29 cellular contexts compared by ENCODE assay signal in genomic region chr7:12766416-12766815, GRCh38.
"Had no signal": no experiment of that assay in that cellular context is flagged by ENCODE, and none has a peak within 500 bp of the region (broad histone marks: within the 10 kb centered on the region; RNA-seq: fewer than 3 reads in every experiment).

No MANE protein-coding gene starts in this region.

- H3K9me3 ChIP-seq: adrenal gland, body of pancreas, colonic mucosa, esophagus squamous epithelium, heart left ventricle had no signal

- H3K4me3 ChIP-seq: adrenal gland, body of pancreas, colonic mucosa, esophagus squamous epithelium, heart left ventricle had no signal

- H3K27ac ChIP-seq: adrenal gland, body of pancreas, colonic mucosa, epithelial cell of prostate, esophagus squamous epithelium, heart left ventricle had no signal

- H3K36me3 Mint-ChIP-seq: activated CD4-positive, alpha-beta memory T cell treated with anti-CD3 and anti-CD28 coated beads for 36 hours; activated CD8-positive, alpha-beta memory T cell treated with anti-CD3 and anti-CD28 coated beads, Interleukin-2, amount 10 ng/mL, durations not matched to agents 7 days and 5 days; activated naive CD4-positive, alpha-beta T cell treated with anti-CD3 and anti-CD28 coated beads, Interleukin-2, amount 50 U/mL, for 24 hours; activated naive CD8-positive, alpha-beta T cell treated with anti-CD3 and anti-CD28 coated beads for 36 hours had no signal

- H3K36me3 ChIP-seq: adrenal gland, colonic mucosa, esophagus squamous epithelium, heart left ventricle had no signal

- H3K27me3 ChIP-seq: adrenal gland, body of pancreas, colonic mucosa, esophagus squamous epithelium, heart left ventricle had no signal

- H3K27me3 Mint-ChIP-seq: activated CD4-positive, alpha-beta memory T cell treated with anti-CD3 and anti-CD28 coated beads for 36 hours; activated CD4-positive, alpha-beta T cell treated with anti-CD3 and anti-CD28 coated beads for 36 hours; activated CD8-positive, alpha-beta memory T cell treated with anti-CD3 and anti-CD28 coated beads, Interleukin-2, amount 10 ng/mL, durations not matched to agents 7 days and 5 days had no signal

- H3K9me3 Mint-ChIP-seq: activated CD4-positive, alpha-beta memory T cell treated with anti-CD3 and anti-CD28 coated beads for 36 hours; activated CD4-positive, alpha-beta T cell treated with anti-CD3 and anti-CD28 coated beads, Interleukin-2, amount 10 ng/mL, durations not matched to agents 24 days and 14 days; activated naive CD4-positive, alpha-beta T cell treated with anti-CD3 and anti-CD28 coated beads for 36 hours; activated naive CD4-positive, alpha-beta T cell treated with anti-CD3 and anti-CD28 coated beads, Interleukin-2, amount 50 U/mL, for 24 hours; activated naive CD8-positive, alpha-beta T cell treated with anti-CD3 and anti-CD28 coated beads for 36 hours; activated naive CD8-positive, alpha-beta T cell treated with anti-CD3 and anti-CD28 coated beads, Interleukin-2, amount 50 U/mL, for 24 hours; activated T-helper 1 cell treated with anti-CD3 and anti-CD28 coated beads, Interleukin-12 subunit alpha, Interleukin-12 subunit beta, Interleukin-2, Interleukin-4 antibody, amounts not matched to agents 30 ng/mL and 10 ng/mL and 1 ng/mL, durations not matched to agents 14 hours and 24 hours and 36 hours; activated T-helper 2 cell treated with anti-CD3 and anti-CD28 coated beads, Interferon-gamma antibody, Interleukin-2, Interleukin-4, amounts not matched to agents 10 μg/mL and 5 μg/mL and 100 μg/mL, durations not matched to agents 14 hours and 24 hours and 36 hours had no signal

- H3K4me1 ChIP-seq: adrenal gland, colonic mucosa had no signal

- H3K4me1 Mint-ChIP-seq: activated CD4-positive, alpha-beta T cell treated with anti-CD3 and anti-CD28 coated beads for 36 hours; activated CD8-positive, alpha-beta memory T cell treated with anti-CD3 and anti-CD28 coated beads, Interleukin-2, amount 10 ng/mL, durations not matched to agents 7 days and 5 days; activated naive CD4-positive, alpha-beta T cell treated with anti-CD3 and anti-CD28 coated beads, Interleukin-2, amount 50 U/mL, for 24 hours; activated naive CD8-positive, alpha-beta T cell treated with anti-CD3 and anti-CD28 coated beads, Interleukin-2, amount 50 U/mL, for 24 hours had no signal

- H3K4me3 Mint-ChIP-seq: activated CD4-positive, alpha-beta memory T cell treated with anti-CD3 and anti-CD28 coated beads for 36 hours; activated CD4-positive, alpha-beta T cell treated with anti-CD3 and anti-CD28 coated beads for 36 hours; activated CD4-positive, alpha-beta T cell treated with anti-CD3 and anti-CD28 coated beads, Interleukin-2, amount 10 ng/mL, durations not matched to agents 24 days and 14 days; activated CD8-positive, alpha-beta memory T cell treated with anti-CD3 and anti-CD28 coated beads, Interleukin-2, amount 10 ng/mL, durations not matched to agents 7 days and 5 days; activated CD8-positive, alpha-beta T cell treated with anti-CD3 and anti-CD28 coated beads, Interleukin-2, amount 10 ng/mL, durations not matched to agents 7 days and 5 days; activated naive CD4-positive, alpha-beta T cell treated with anti-CD3 and anti-CD28 coated beads for 36 hours; activated naive CD4-positive, alpha-beta T cell treated with anti-CD3 and anti-CD28 coated beads, Interleukin-2, amount 50 U/mL, for 24 hours; activated naive CD8-positive, alpha-beta T cell treated with anti-CD3 and anti-CD28 coated beads for 36 hours; activated naive CD8-positive, alpha-beta T cell treated with anti-CD3 and anti-CD28 coated beads, Interleukin-2, amount 50 U/mL, for 24 hours; activated T-helper 1 cell treated with anti-CD3 and anti-CD28 coated beads, Interleukin-12 subunit alpha, Interleukin-12 subunit beta, Interleukin-2, Interleukin-4 antibody, amounts not matched to agents 30 ng/mL and 10 ng/mL and 1 ng/mL, durations not matched to agents 14 hours and 24 hours and 36 hours had no signal

- H3K27ac Mint-ChIP-seq: activated CD4-positive, alpha-beta memory T cell treated with anti-CD3 and anti-CD28 coated beads for 36 hours; activated CD4-positive, alpha-beta T cell treated with anti-CD3 and anti-CD28 coated beads for 36 hours; activated CD4-positive, alpha-beta T cell treated with anti-CD3 and anti-CD28 coated beads, Interleukin-2, amount 10 ng/mL, durations not matched to agents 24 days and 14 days; activated CD8-positive, alpha-beta memory T cell treated with anti-CD3 and anti-CD28 coated beads, Interleukin-2, amount 10 ng/mL, durations not matched to agents 7 days and 5 days; activated CD8-positive, alpha-beta T cell treated with anti-CD3 and anti-CD28 coated beads, Interleukin-2, amount 10 ng/mL, durations not matched to agents 7 days and 5 days; activated naive CD4-positive, alpha-beta T cell treated with anti-CD3 and anti-CD28 coated beads for 36 hours; activated naive CD4-positive, alpha-beta T cell treated with anti-CD3 and anti-CD28 coated beads, Interleukin-2, amount 50 U/mL, for 24 hours; activated naive CD8-positive, alpha-beta T cell treated with anti-CD3 and anti-CD28 coated beads for 36 hours; activated naive CD8-positive, alpha-beta T cell treated with anti-CD3 and anti-CD28 coated beads, Interleukin-2, amount 50 U/mL, for 24 hours; activated T-helper 1 cell treated with anti-CD3 and anti-CD28 coated beads, Interleukin-12 subunit alpha, Interleukin-12 subunit beta, Interleukin-2, Interleukin-4 antibody, amounts not matched to agents 30 ng/mL and 10 ng/mL and 1 ng/mL, durations not matched to agents 14 hours and 24 hours and 36 hours; activated T-helper 2 cell treated with anti-CD3 and anti-CD28 coated beads, Interferon-gamma antibody, Interleukin-2, Interleukin-4, amounts not matched to agents 10 μg/mL and 5 μg/mL and 100 μg/mL, durations not matched to agents 14 hours and 24 hours and 36 hours had no signal

- DNase-seq: activated CD4-positive, alpha-beta memory T cell treated with anti-CD3 and anti-CD28 coated beads for 36 hours; activated CD4-positive, alpha-beta T cell treated with anti-CD3 and anti-CD28 coated beads for 36 hours; activated CD4-positive, alpha-beta T cell treated with anti-CD3 and anti-CD28 coated beads, Interleukin-2, amount 10 ng/mL, durations not matched to agents 24 days and 14 days; activated CD4-positive, CD25-positive, alpha-beta regulatory T cell; activated CD4-positive, CD25-positive, alpha-beta regulatory T cell treated with anti-CD3 and anti-CD28 coated beads, Interleukin-2, amount 50 U/mL, for 72 hours; activated CD8-positive, alpha-beta memory T cell treated with anti-CD3 and anti-CD28 coated beads, Interleukin-2, amount 10 ng/mL, durations not matched to agents 7 days and 5 days; activated CD8-positive, alpha-beta memory T cell treated with anti-CD3 and anti-CD28 coated beads, Interleukin-2, amount 50 U/mL, for 4 hours; activated CD8-positive, alpha-beta T cell treated with anti-CD3 and anti-CD28 coated beads, Interleukin-2, amount 10 ng/mL, durations not matched to agents 7 days and 5 days; activated effector memory CD4-positive, alpha-beta T cell treated with anti-CD3 and anti-CD28 coated beads, Interleukin-2, amount 50 U/mL, for 16 hours; activated naive CD4-positive, alpha-beta T cell treated with anti-CD3 and anti-CD28 coated beads for 36 hours; activated naive CD8-positive, alpha-beta T cell treated with anti-CD3 and anti-CD28 coated beads for 36 hours; activated naive CD8-positive, alpha-beta T cell treated with anti-CD3 and anti-CD28 coated beads, Interleukin-2, amount 50 U/mL, for 24 hours; activated T-cell treated with anti-CD3 and anti-CD28 coated beads, Interleukin-2, amount 50 U/mL, for 1 hour; activated T-cell treated with anti-CD3 and anti-CD28 coated beads, Interleukin-2, amount 50 U/mL, for 48 hours; adrenal gland; amygdala; aorta; body of pancreas; central memory CD4-positive, alpha-beta T cell; cerebellar nuclear complex; colonic mucosa; effector CD8-positive, alpha-beta T cell; esophagus squamous epithelium; heart left ventricle; T-helper 2 cell had no signal
